16 cellular contexts compared by ENCODE assay signal in genomic region chr6:160106010-160106409, GRCh38. TPM values are rescaled to one million over a fixed set of nuclear protein-coding genes. Genes with fewer than 3 reads are reported as not detected.
A peak's percentile ranks its signal among the peaks of the same experiment; 100 is the strongest.
DNase-seq lines count a peak whose midpoint lies in the region; ATAC-seq and TF ChIP-seq lines count a peak whose summit lies in the region.
"Had no signal": no experiment of that assay in that cellular context is flagged by ENCODE, and none has a peak within 500 bp of the region (broad histone marks: within the 10 kb centered on the region; RNA-seq: fewer than 3 reads in every experiment).

No MANE protein-coding gene starts in this region.

- RAD21 ChIA-PET in HCT116 (lab: Charles Lee; ENCODE audit: low non-redundant PET in 1 of 2, low total read pairs in 2 of 2, uncharacterized antibody in 2 of 2, unreplicated experiment in 2 of 2), result no interaction called here

- H3K27ac ChIP-seq in mammary epithelial cell (ENCODE audit: insufficient read depth, low read depth, low read length) (no peak overlapping the region), HCT116 (ENCODE audit: low read depth, low read length) (no peak overlapping the region)
- H3K27ac ChIP-seq: 22Rv1 had no signal

- H3K36me3 Mint-ChIP-seq in MCF 10A (ENCODE audit: insufficient read depth, unreplicated experiment), result peaks cover 67% of the 10 kb centered on the region
- H3K36me3 Mint-ChIP-seq in stimulated activated effector memory CD8-positive, alpha-beta T cell treated with anti-CD3 and anti-CD28 coated beads, Interleukin-12 subunit alpha, Interleukin-12 subunit beta, amount 100 ng/mL, for 72 hours, result peaks cover 97% of the 10 kb centered on the region

- H4K20me1 ChIP-seq in mammary epithelial cell (ENCODE audit: insufficient read depth, low read length) (no peaks in the 10 kb centered on the region), HCT116 (ENCODE audit: insufficient read depth) (no peaks in the 10 kb centered on the region)

- no peak overlapping the region for H3K4me3 Mint-ChIP-seq in MCF 10A (ENCODE audit: unreplicated experiment)
- H3K4me3 Mint-ChIP-seq in stimulated activated effector memory CD8-positive, alpha-beta T cell treated with anti-CD3 and anti-CD28 coated beads, Interleukin-12 subunit alpha, Interleukin-12 subunit beta, amount 100 ng/mL, for 72 hours, result no peak overlapping the region
- H3K4me3 Mint-ChIP-seq: CD14-positive monocyte; CD8-positive, alpha-beta T cell; HFFc6 had no signal

- CTCF ChIA-PET in mammary epithelial cell (lab: Charles Lee; ENCODE audit: low non-redundant PET) (no interaction called here), MCF 10A (lab: Yijun Ruan, JAX) (no interaction called here), HCT116 (lab: Charles Lee) (no interaction called here)

- H3K4me3 ChIP-seq in mammary epithelial cell (replicated peaks in 1 of 3; ENCODE audit: insufficient read depth in 1 of 3, low read depth in 2 of 3, low read length in 3 of 3) (no peak overlapping the region), HCT116 (replicated peaks in 1 of 2; ENCODE audit: low read depth in 1 of 2, low read length in 2 of 2) (no peak overlapping the region), epithelial cell of esophagus (ENCODE audit: low read length) (no peak overlapping the region)
- H3K4me3 ChIP-seq: HAP-1 had no signal

- H2AFZ ChIP-seq in mammary epithelial cell (ENCODE audit: low read depth, low read length) (no peak overlapping the region), HCT116 (ENCODE audit: low read depth, low read length, poor library complexity, severe bottlenecking) (no peak overlapping the region)

- WGBS in mammary epithelial cell (ENCODE audit: low coverage, missing lambda C conversion rate), result 92% methylated on average over 13 of the region's 14 CpGs

- TF ChIP-seq POLR2A in HCT116 (IDR thresholded peaks at IDR 0.05; ENCODE audit: borderline replicate concordance, extremely low read depth, insufficient read depth, insufficient read length), result no peak

- no peak overlapping the region for H3K4me2 ChIP-seq in mammary epithelial cell (ENCODE audit: insufficient read depth, low read depth, low read length)
- H3K4me2 ChIP-seq in HCT116 (ENCODE audit: low read length), result no peak overlapping the region

- H3K9me3 Mint-ChIP-seq in MCF 10A (ENCODE audit: unreplicated experiment), result no peaks in the 10 kb centered on the region
- H3K9me3 Mint-ChIP-seq in stimulated activated effector memory CD8-positive, alpha-beta T cell treated with anti-CD3 and anti-CD28 coated beads, Interleukin-12 subunit alpha, Interleukin-12 subunit beta, amount 100 ng/mL, for 72 hours, result no peaks in the 10 kb centered on the region
- H3K9me3 Mint-ChIP-seq: CD8-positive, alpha-beta T cell; HFFc6 had no signal

- no peak overlapping the region for H3K9ac ChIP-seq in mammary epithelial cell (ENCODE audit: insufficient read depth, low read length)
- H3K9ac ChIP-seq in HCT116 (ENCODE audit: low read length), result no peak overlapping the region

- H3K9me3 ChIP-seq in mammary epithelial cell (replicated peaks; ENCODE audit: insufficient read depth, low read length) (no peaks in the 10 kb centered on the region), HCT116 (ENCODE audit: control insufficient read depth in 1 of 2, insufficient read depth in 1 of 2, low read depth in 1 of 2, low read length in 2 of 2) (no peaks in the 10 kb centered on the region)
- H3K9me3 ChIP-seq: HAP-1 had no signal

- H3K27me3 Mint-ChIP-seq in MCF 10A (ENCODE audit: insufficient read depth, unreplicated experiment), result no peaks in the 10 kb centered on the region

- BruUV-seq in mammary epithelial cell (replicated peaks; lab: Mats Ljungman, UMichigan) (TSS peak; percentile 50), MCF 10A (replicated peaks; lab: Mats Ljungman, UMichigan) (no TSS peak), HCT116 (replicated peaks; lab: Mats Ljungman, UMichigan) (TSS peak; percentile 47)

- in situ Hi-C loops in mammary epithelial cell (cut with MboI; ENCODE audit: low sequenced_read_pairs in 2 of 2), result no loop called here

- POLR2A ChIA-PET in MCF 10A (lab: Yijun Ruan, JAX) (no interaction called here), HCT116 (lab: Charles Lee) (no interaction called here)

- DNase-seq in mammary epithelial cell (no peak), MCF 10A (ENCODE audit: unreplicated experiment) (no peak), HCT116 (ENCODE audit: low read depth, low spot score) (no peak), epithelial cell of esophagus (ENCODE audit: low read depth) (peak; percentile 22)
- DNase-seq in stimulated activated effector memory CD8-positive, alpha-beta T cell treated with anti-CD3 and anti-CD28 coated beads, Interleukin-12 subunit alpha, Interleukin-12 subunit beta, amount 100 ng/mL, for 72 hours (ENCODE audit: low spot score in 2 of 2), result no peak
- no peak for DNase-seq in activated CD4-positive, alpha-beta T cell treated with anti-CD3 and anti-CD28 coated beads, Interleukin-2, amount 50 U/mL, for 4 hours
- DNase-seq: CD8-positive, alpha-beta T cell; COR-L47; DMS53; GF-D8; HFFc6 had no signal

- dilution Hi-C loops in mammary epithelial cell (cut with HindIII; ENCODE audit: low sequenced_read_pairs), result no loop called here

- no peaks in the 10 kb centered on the region for H3K27me3 ChIP-seq in mammary epithelial cell (ENCODE audit: insufficient read depth, low read length)
- no peaks in the 10 kb centered on the region for H3K27me3 ChIP-seq in HCT116 (ENCODE audit: insufficient read depth, low read length)

- no peaks in the 10 kb centered on the region for H3K4me1 Mint-ChIP-seq in MCF 10A (ENCODE audit: insufficient read depth, unreplicated experiment)
- H3K4me1 Mint-ChIP-seq in stimulated activated effector memory CD8-positive, alpha-beta T cell treated with anti-CD3 and anti-CD28 coated beads, Interleukin-12 subunit alpha, Interleukin-12 subunit beta, amount 100 ng/mL, for 72 hours, result peaks cover 22% of the 10 kb centered on the region

- ATAC-seq in HCT116, result no peak
- no peak for ATAC-seq in stimulated activated effector memory CD8-positive, alpha-beta T cell treated with anti-CD3 and anti-CD28 coated beads, Interleukin-12 subunit alpha, Interleukin-12 subunit beta, amount 100 ng/mL, for 72 hours
- no peak for ATAC-seq in HG02973 (IDR thresholded peaks at IDR 0.05; ENCODE audit: unreplicated experiment)
- ATAC-seq in HG02610 (IDR thresholded peaks at IDR 0.05; ENCODE audit: unreplicated experiment), result no peak
- ATAC-seq: CD8-positive, alpha-beta T cell had no signal

- no peak overlapping the region for H3K27ac Mint-ChIP-seq in MCF 10A (ENCODE audit: low read depth, unreplicated experiment)
- peak overlapping the region; percentile 32 for H3K27ac Mint-ChIP-seq in stimulated activated effector memory CD8-positive, alpha-beta T cell treated with anti-CD3 and anti-CD28 coated beads, Interleukin-12 subunit alpha, Interleukin-12 subunit beta, amount 100 ng/mL, for 72 hours
- H3K27ac Mint-ChIP-seq: CD8-positive, alpha-beta T cell had no signal

- no peaks in the 10 kb centered on the region for H3K79me2 ChIP-seq in mammary epithelial cell (ENCODE audit: insufficient read depth, low read length)
- no peaks in the 10 kb centered on the region for H3K79me2 ChIP-seq in HCT116 (ENCODE audit: insufficient read depth, low read length)

- intact Hi-C loops in mammary epithelial cell (cut with micrococcal nuclease) (no loop called here), MCF 10A (cut with micrococcal nuclease) (no loop called here), HCT116 (cut with micrococcal nuclease) (no loop called here)

- TF ChIP-seq RAD21 in HCT116 (IDR thresholded peaks at IDR 0.05; ENCODE audit: low read depth), result no peak

- peaks cover 5% of the 10 kb centered on the region for H3K36me3 ChIP-seq in mammary epithelial cell (ENCODE audit: insufficient read depth, low read length)
- peaks cover 0 to 11% of the 10 kb centered on the region in 2 experiments; a peak in 2 of 4 replicates for H3K36me3 ChIP-seq in HCT116 (ENCODE audit: control insufficient read depth in 1 of 2, insufficient read depth in 2 of 2, low read length in 2 of 2)

- no peaks in the 10 kb centered on the region for H3K9me2 ChIP-seq in HCT116 (ENCODE audit: insufficient read depth)

- H3K4me1 ChIP-seq in mammary epithelial cell (ENCODE audit: insufficient read depth, low read length) (no peaks in the 10 kb centered on the region), HCT116 (ENCODE audit: control insufficient read depth in 1 of 2, insufficient read depth in 2 of 2, low read length in 2 of 2) (no peaks in the 10 kb centered on the region)
- H3K4me1 ChIP-seq: HAP-1 had no signal

- no peak for TF ChIP-seq CTCF in mammary epithelial cell (conservative IDR thresholded peaks at IDR 0.05 in 1 of 2, IDR thresholded peaks at IDR 0.05 in 1 of 2; ENCODE audit: extremely low read depth in 1 of 2, insufficient read depth in 1 of 2, low read depth in 1 of 2, low read length in 2 of 2)
- TF ChIP-seq CTCF in MCF 10A (IDR thresholded peaks at IDR 0.05; ENCODE audit: unreplicated experiment), result no peak
- no peak for TF ChIP-seq CTCF in HCT116 (IDR thresholded peaks at IDR 0.05 in 2 of 3, conservative IDR thresholded peaks at IDR 0.05 in 1 of 3; ENCODE audit: borderline replicate concordance in 1 of 3, insufficient read depth in 1 of 3, low read depth in 2 of 3, low read length in 2 of 3)
- TF ChIP-seq CTCF in epithelial cell of esophagus (IDR thresholded peaks at IDR 0.05; ENCODE audit: insufficient read depth, low read depth, low read length, missing control alignments), result no peak

TF ChIP-seq in HCT116, 20 proteins besides CTCF, POLR2A, EP300 and RAD21:
- TF ChIP-seq EZH2 (IDR thresholded peaks at IDR 0.05) (no peak), JUND (IDR thresholded peaks at IDR 0.05) (no peak), ELF1 (IDR thresholded peaks at IDR 0.05; ENCODE audit: borderline replicate concordance, low read depth) (no peak), ATF3 (IDR thresholded peaks at IDR 0.05) (no peak), CEBPB (IDR thresholded peaks at IDR 0.05; ENCODE audit: low read depth) (no peak), SP1 (IDR thresholded peaks at IDR 0.05; ENCODE audit: low read depth) (no peak), EZH2phosphoT487 (IDR thresholded peaks at IDR 0.05; ENCODE audit: borderline replicate concordance) (no peak), EGR1 (IDR thresholded peaks at IDR 0.05; ENCODE audit: low read depth) (no peak)

RNA-seq across cellular contexts. Expression of gene SLC22A1, which starts 15.6 kb away (rescaled TPM):
- total RNA-seq in mammary epithelial cell, result 1 to 10 TPM; 2.5 to 3.4 TPM
- polyA plus RNA-seq in mammary epithelial cell, result 0.08 TPM
- polyA minus RNA-seq in mammary epithelial cell, result not detected
- total RNA-seq in MCF 10A (2022), result 0.86 and 1.4 TPM in 2 replicates
- total RNA-seq in HCT116 (2021; ENCODE audit: unreplicated experiment), result 0.86 TPM
- 0.05 TPM in 1 of 2 replicates, not detected in the other for polyA plus RNA-seq in HCT116 (2012)
